In the genomic region with DNA sequence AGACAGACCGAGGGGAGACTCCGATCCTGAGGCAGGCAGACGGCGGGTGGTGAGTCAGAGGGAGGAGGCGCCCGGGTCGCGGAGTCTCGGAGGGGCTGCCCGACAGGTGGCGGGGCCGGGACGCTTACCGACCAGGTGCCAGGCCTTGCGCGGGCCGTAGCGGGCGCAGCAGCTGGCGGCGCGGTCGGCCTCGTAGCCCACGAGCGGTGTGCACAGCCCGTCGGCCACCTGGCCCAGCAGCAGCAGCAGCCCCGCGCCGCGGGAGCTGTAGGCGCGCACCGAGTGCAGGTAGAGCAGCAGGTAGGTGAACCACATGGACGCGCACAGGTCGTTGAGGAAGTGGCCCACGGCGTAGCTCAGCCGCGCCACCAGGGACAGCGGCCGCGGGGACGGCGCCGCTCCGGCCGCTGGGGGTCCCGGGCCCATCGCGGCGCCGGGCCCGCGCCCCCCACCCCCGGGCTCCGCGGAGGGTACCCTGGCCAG, we compare ENCODE assay signal across 8 cellular contexts. TPM values are rescaled to one million over a fixed set of nuclear protein-coding genes. Genes with fewer than 3 reads are reported as not detected.
DNase-seq lines count a peak whose midpoint lies in the region; ATAC-seq lines count a peak whose summit lies in the region.

No MANE protein-coding gene starts in this region.

- H3K4ac ChIP-seq in mesendoderm (ENCODE audit: low read depth, low read length): no peak overlapping the region

- H4K8ac ChIP-seq in mesendoderm (ENCODE audit: low read depth, low read length): no peak overlapping the region

- no peaks in the 10 kb centered on the region for H3K27me3 ChIP-seq in mesendoderm (ENCODE audit: insufficient read depth, low read length, poor library complexity)

- H2BK5ac ChIP-seq in mesendoderm (ENCODE audit: low read length): no peak overlapping the region

- H3K36me3 Mint-ChIP-seq in central memory CD8-positive, alpha-beta T cell (ENCODE audit: insufficient read depth): peaks cover 22% of the 10 kb centered on the region

- H3K4me3 ChIP-seq in mesendoderm (ENCODE audit: low read length): peak overlapping the region; percentile 85

- no peak overlapping the region for H2AK5ac ChIP-seq in mesendoderm (ENCODE audit: low read length)

- no peak overlapping the region for H3K27ac ChIP-seq in mesendoderm (ENCODE audit: low read depth, low read length)

- peak overlapping the region; percentile 92 for H3K4me3 Mint-ChIP-seq in central memory CD8-positive, alpha-beta T cell

- H3K79me1 ChIP-seq in mesendoderm (ENCODE audit: low read length): peaks cover 6% of the 10 kb centered on the region

- H3K4me1 Mint-ChIP-seq in central memory CD8-positive, alpha-beta T cell: peaks cover 35% of the 10 kb centered on the region

- H3K36me3 ChIP-seq in mesendoderm (ENCODE audit: control insufficient read depth, insufficient read depth, low read length): no peaks in the 10 kb centered on the region

- no peak overlapping the region for H2BK15ac ChIP-seq in mesendoderm (replicated peaks; ENCODE audit: low read depth)

- no peaks in the 10 kb centered on the region for H3K9me3 Mint-ChIP-seq in central memory CD8-positive, alpha-beta T cell

- DNase-seq in 8988T (peak; percentile 73), mesendoderm (peak; percentile 49)
- DNase-seq in activated CD4-positive, CD25-positive, alpha-beta regulatory T cell (lab: John Stamatoyannopoulos, UW): peak in 3 of 4 experiments; percentile 29 to 61 (median 34)
- peak; percentile 30 to 40 for DNase-seq in central memory CD8-positive, alpha-beta T cell (ENCODE audit: low spot score in 2 of 2)
- peak; percentile 43 to 69 for DNase-seq in stimulated activated CD8-positive, alpha-beta memory T cell treated with anti-CD3 and anti-CD28 coated beads, Interleukin-7, amount 100 ng/mL, for 4 hours (ENCODE audit: low read depth in 2 of 2)

- H3K23ac ChIP-seq in mesendoderm (ENCODE audit: low read length): no peak overlapping the region

- H4K5ac ChIP-seq in mesendoderm (ENCODE audit: low read length): no peak overlapping the region

- peak overlapping the region; percentile 55 for H3K18ac ChIP-seq in mesendoderm (ENCODE audit: low read length)

- H3K9ac ChIP-seq in mesendoderm (ENCODE audit: low read length): peak overlapping the region; percentile 90

- H3K27me3 Mint-ChIP-seq in central memory CD8-positive, alpha-beta T cell: no peaks in the 10 kb centered on the region

- H3K79me2 ChIP-seq in mesendoderm (ENCODE audit: control insufficient read depth, insufficient read depth, low read length): no peaks in the 10 kb centered on the region

- whole genome bisulfite sequencing in mesendoderm (ENCODE audit: extremely low coverage, insufficient coverage, low lambda C conversion rate): no CpG with 5 or more reads among the region's 60 CpGs

- ATAC-seq in GM18909 (IDR thresholded peaks at IDR 0.05; ENCODE audit: poor library complexity, unreplicated experiment): peak; percentile 30
- ATAC-seq in HG03520 (IDR thresholded peaks at IDR 0.05; ENCODE audit: unreplicated experiment): peak; percentile 21
- ATAC-seq in central memory CD8-positive, alpha-beta T cell (replicated peaks; ENCODE audit: extremely low read depth, poor library complexity, severe bottlenecking): peak; percentile 27
- ATAC-seq in HG02798 (IDR thresholded peaks at IDR 0.05; ENCODE audit: poor library complexity, unreplicated experiment): no peak

- H3K4me1 ChIP-seq in mesendoderm (ENCODE audit: control insufficient read depth, low read depth, low read length): no peaks in the 10 kb centered on the region

- no peak overlapping the region for H2BK120ac ChIP-seq in mesendoderm (ENCODE audit: low read depth, low read length)

- peak overlapping the region; percentile 99 for H3K27ac Mint-ChIP-seq in central memory CD8-positive, alpha-beta T cell (ENCODE audit: low read depth)

- H3K4me2 ChIP-seq in mesendoderm (ENCODE audit: low read length): peak overlapping the region; percentile 91

- H3K56ac ChIP-seq in mesendoderm (ENCODE audit: low read length): peak overlapping the region; percentile 96

RNA-seq across cellular contexts. Expression of gene MFSD12, which starts 0.4 kb away (rescaled TPM):
- polyA plus RNA-seq in mesendoderm (2013, experiment 1 of 2): 24.0 TPM
- 23.7 TPM for polyA plus RNA-seq in mesendoderm (2013, experiment 2 of 2)

RNA-seq across cellular contexts. Expression of gene HMG20B, which starts 15.7 kb away (rescaled TPM):
- 41.2 TPM for polyA plus RNA-seq in mesendoderm (2013, experiment 1 of 2)
- 42.0 TPM for polyA plus RNA-seq in mesendoderm (2013, experiment 2 of 2)

RNA-seq across cellular contexts. Expression of gene TEKTIP1, which starts 18.0 kb away (rescaled TPM):
- polyA plus RNA-seq in mesendoderm (2013, experiment 1 of 2): 0.11 TPM
- 0.38 TPM for polyA plus RNA-seq in mesendoderm (2013, experiment 2 of 2)

RNA-seq across cellular contexts. Expression of gene GIPC3, which starts 28.3 kb away (rescaled TPM):
- 0.49 TPM for polyA plus RNA-seq in mesendoderm (2013, experiment 1 of 2)
- 0.53 TPM for polyA plus RNA-seq in mesendoderm (2013, experiment 2 of 2)

RNA-seq across cellular contexts. Expression of gene TBXA2R, which starts 49.7 kb away (rescaled TPM):
- 0.63 TPM for polyA plus RNA-seq in mesendoderm (2013, experiment 1 of 2)
- 0.56 TPM for polyA plus RNA-seq in mesendoderm (2013, experiment 2 of 2)
